ENCODE assay signal across 36 cellular contexts in the genomic region with DNA sequence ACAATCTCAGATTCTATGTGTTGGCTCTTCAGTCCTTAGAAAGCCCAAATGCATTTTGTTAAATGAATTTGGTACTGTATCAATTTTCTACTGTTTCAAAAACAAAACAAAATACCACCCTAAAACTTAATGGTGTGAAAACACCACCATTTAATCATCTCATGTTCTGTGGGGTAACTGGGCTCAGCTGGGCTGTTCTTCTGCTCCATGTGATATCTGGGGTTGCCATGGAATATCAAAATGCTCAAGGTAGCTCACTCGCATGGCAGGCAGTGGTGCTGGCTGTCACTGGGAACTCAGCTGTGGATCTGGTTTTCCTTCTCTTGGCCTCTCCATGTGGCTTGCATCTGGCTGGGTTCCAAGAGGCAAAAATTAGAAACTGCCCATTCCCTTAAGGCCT.
DNase-seq lines count a peak whose midpoint lies in the region; ATAC-seq, FAIRE-seq and TF ChIP-seq lines count a peak whose summit lies in the region.
"Had no signal": no experiment of that assay in that cellular context is flagged by ENCODE, and none has a peak within 500 bp of the region (broad histone marks: within the 10 kb centered on the region; RNA-seq: fewer than 3 reads in every experiment).

No MANE protein-coding gene starts in this region.

- H3K36me3 ChIP-seq in HepG2 (replicated peaks in 1 of 2; ENCODE audit: control insufficient read depth in 1 of 2, insufficient read depth in 2 of 2, low read length in 2 of 2) (no peaks in the 10 kb centered on the region), right lobe of liver (no peaks in the 10 kb centered on the region), GM23338 (ENCODE audit: insufficient read depth) (no peaks in the 10 kb centered on the region)
- H3K36me3 ChIP-seq: BE2C had no signal

- no peak for TF ChIP-seq RAD21 in HepG2 (CRISPR knock-in tag; IDR thresholded peaks at IDR 0.05)

- H3K27me3 ChIP-seq in HepG2 (ENCODE audit: control insufficient read depth in 1 of 2, insufficient read depth in 2 of 2, low read length in 2 of 2) (no peaks in the 10 kb centered on the region), right lobe of liver (no peaks in the 10 kb centered on the region), GM23338 (ENCODE audit: insufficient read depth) (no peaks in the 10 kb centered on the region)
- H3K27me3 ChIP-seq: BE2C; BLaER1; BLaER1 treated with 17β-estradiol and CSF1 and Interleukin-3, amounts not matched to agents 10 nM and 100 nM had no signal

- peaks cover 25% of the 10 kb centered on the region; the same call in 2 of the 3 replicates for H3K9me3 Mint-ChIP-seq in GM23338

- POLR2A ChIA-PET in HepG2 (lab: Yijun Ruan, JAX), result no interaction called here

- intact Hi-C loops in HepG2 (cut with micrococcal nuclease; ENCODE audit: unreplicated experiment), result no loop called here
- intact Hi-C loops in right lobe of liver (cut with DNase I), result no loop called here

- BruUV-seq in HepG2 (replicated peaks; lab: Mats Ljungman, UMichigan), result no TSS peak

- CTCF ChIA-PET in HepG2 (lab: Yijun Ruan, JAX; ENCODE audit: low intra/inter-chr PET ratio, low total read pairs), result no interaction called here

- no peak for FAIRE-seq in HepG2 (lab: Jason Lieb, UNC)
- FAIRE-seq: A204.1, A549, D721Med had no signal

- no peak overlapping the region for H3K27ac Mint-ChIP-seq in GM23338
- H3K27ac Mint-ChIP-seq: B cell; CD14-positive monocyte; CD4-positive, alpha-beta memory T cell; CD4-positive, alpha-beta T cell; CD4-positive, CD25-positive, alpha-beta regulatory T cell; CD8-positive, alpha-beta memory T cell; CD8-positive, alpha-beta T cell had no signal

- H3K4me3 ChIP-seq in HepG2 (replicated peaks in 1 of 3; ENCODE audit: insufficient read depth in 1 of 3, low read depth in 2 of 3, low read length in 3 of 3), result no peak overlapping the region
- no peak overlapping the region for H3K4me3 ChIP-seq in right lobe of liver
- H3K4me3 ChIP-seq in GM23338, result no peak overlapping the region
- H3K4me3 ChIP-seq: A549; BLaER1; BLaER1 treated with 17β-estradiol and CSF1 and Interleukin-3, amounts not matched to agents 10 nM and 100 nM had no signal

- H3K9ac ChIP-seq in HepG2 (ENCODE audit: insufficient read depth, low read depth, low read length), result no peak overlapping the region
- H3K9ac ChIP-seq: BLaER1; BLaER1 treated with 17β-estradiol and CSF1 and Interleukin-3, amounts not matched to agents 10 nM and 100 nM had no signal

- H3K27ac ChIP-seq in HepG2 (ENCODE audit: extremely low read length, insufficient read depth, low read length), result no peak overlapping the region
- H3K27ac ChIP-seq in right lobe of liver, result no peak overlapping the region
- H3K27ac ChIP-seq in GM23338 (ENCODE audit: low read depth), result no peak overlapping the region
- H3K27ac ChIP-seq: 22Rv1; A549; BLaER1; BLaER1 treated with 17β-estradiol and CSF1 and Interleukin-3, amounts not matched to agents 10 nM and 100 nM; C4-2B had no signal

- no peaks in the 10 kb centered on the region for H3K4me1 Mint-ChIP-seq in GM23338
- H3K4me1 Mint-ChIP-seq: B cell; CD14-positive monocyte; CD4-positive, alpha-beta memory T cell; CD8-positive, alpha-beta memory T cell had no signal

- TF ChIP-seq CTCF in HepG2 (CRISPR knock-in tag; IDR thresholded peaks at IDR 0.05) (no peak), right lobe of liver (IDR thresholded peaks at IDR 0.05) (no peak), GM23338 (conservative IDR thresholded peaks at IDR 0.05; ENCODE audit: low read depth in 2 of 2) (no peak)

- no peak overlapping the region for H3K4me3 Mint-ChIP-seq in GM23338
- H3K4me3 Mint-ChIP-seq: B cell; CD14-positive monocyte; CD4-positive, alpha-beta memory T cell; CD4-positive, alpha-beta T cell; CD4-positive, CD25-positive, alpha-beta regulatory T cell; CD8-positive, alpha-beta memory T cell; CD8-positive, alpha-beta T cell had no signal

- no peaks in the 10 kb centered on the region; the same call in 1 of the 2 replicates for H3K9me2 ChIP-seq in GM23338 (ENCODE audit: insufficient read depth)

- H3F3A ChIP-seq in GM23338 (replicated peaks; ENCODE audit: low read depth), result no peaks in the 10 kb centered on the region

- peaks cover 3% of the 10 kb centered on the region for H3K27me3 Mint-ChIP-seq in GM23338 (ENCODE audit: insufficient read depth, low read depth, poor library complexity)
- H3K27me3 Mint-ChIP-seq: B cell; CD4-positive, alpha-beta T cell; CD4-positive, CD25-positive, alpha-beta regulatory T cell had no signal

- TF ChIP-seq POLR2A in HepG2 (IDR thresholded peaks at IDR 0.05; ENCODE audit: insufficient read depth in 1 of 2, low read depth in 2 of 2, low read length in 2 of 2) (no peak), right lobe of liver (IDR thresholded peaks at IDR 0.05) (no peak)

- no peaks in the 10 kb centered on the region for H3K36me3 Mint-ChIP-seq in GM23338 (ENCODE audit: low read depth)
- H3K36me3 Mint-ChIP-seq: CD4-positive, alpha-beta memory T cell; CD4-positive, CD25-positive, alpha-beta regulatory T cell; CD8-positive, alpha-beta memory T cell; CD8-positive, alpha-beta T cell had no signal

- H4K20me1 ChIP-seq in HepG2 (ENCODE audit: insufficient read depth, low read length), result no peaks in the 10 kb centered on the region
- H4K20me1 ChIP-seq in GM23338 (replicated peaks; ENCODE audit: insufficient read depth), result no peaks in the 10 kb centered on the region
- H4K20me1 ChIP-seq: BLaER1; BLaER1 treated with 17β-estradiol and CSF1 and Interleukin-3, amounts not matched to agents 10 nM and 100 nM had no signal

- WGBS in HepG2 (ENCODE audit: low lambda C conversion rate), result 0% methylated on average over 1 of the region's 1 CpG
- 75% methylated on average over 1 of the region's 1 CpG for WGBS in right lobe of liver (ENCODE audit: insufficient coverage, low coverage, low lambda C conversion rate, missing lambda C conversion rate)

- H2AFZ ChIP-seq in HepG2 (ENCODE audit: low read length) (no peak overlapping the region), GM23338 (no peak overlapping the region)

- no peaks in the 10 kb centered on the region for H3K4me1 ChIP-seq in HepG2 (ENCODE audit: insufficient read depth, low read length)
- no peaks in the 10 kb centered on the region for H3K4me1 ChIP-seq in right lobe of liver
- no peaks in the 10 kb centered on the region for H3K4me1 ChIP-seq in GM23338 (ENCODE audit: insufficient read depth)
- H3K4me1 ChIP-seq: A549; BE2C; BLaER1; BLaER1 treated with 17β-estradiol and CSF1 and Interleukin-3, amounts not matched to agents 10 nM and 100 nM; Caco-2 had no signal

- H3K79me2 ChIP-seq in HepG2 (ENCODE audit: insufficient read depth, low read length), result no peaks in the 10 kb centered on the region
- H3K79me2 ChIP-seq in GM23338 (replicated peaks; ENCODE audit: insufficient read depth), result no peaks in the 10 kb centered on the region

- H3K9me3 ChIP-seq in HepG2 (ENCODE audit: low read length), result no peaks in the 10 kb centered on the region
- H3K9me3 ChIP-seq in right lobe of liver, result no peaks in the 10 kb centered on the region
- H3K9me3 ChIP-seq: A549, BE2C, Caco-2 had no signal

- in situ Hi-C loops in HepG2 (cut with HindIII; ENCODE audit: extremely low pct_ligation_motif_present, low pct_unique_long_range_greater_than_20kb), result no loop called here

- DNase-seq in HepG2 (ENCODE audit: low spot score), result no peak
- DNase-seq in right lobe of liver, result no peak
- peak; percentile 6 for DNase-seq in EH (ENCODE audit: low read depth)
- no peak for DNase-seq in GM23338 (ENCODE audit: low spot score)
- DNase-seq in myocyte (ENCODE audit: low read depth), result peak; percentile 1
- DNase-seq in occipital lobe (lab: John Stamatoyannopoulos, UW), result no peak
- DNase-seq in DMS79 treated with DMSO at 0.1 percent for 48 hours (lab: John Stamatoyannopoulos, UW), result no peak
- no peak for DNase-seq in SK-N-DZ (ENCODE audit: low spot score)
- DNase-seq: 8988T; ACHN; AML-193; BE2C; C1 segment of cervical spinal cord; Caco-2; Calu3; CD4-positive, alpha-beta memory T cell; CD4-positive, alpha-beta T cell; CD4-positive, CD25-positive, alpha-beta regulatory T cell; CD8-positive, alpha-beta memory T cell; CD8-positive, alpha-beta T cell; COR-L47; DMS 273 treated with DMSO at 0.1 percent for 48 hours; DMS153; DMS53; DMS79; DND-41; EL had no signal

- H3K4me2 ChIP-seq in HepG2 (ENCODE audit: low read depth, low read length) (no peak overlapping the region), GM23338 (no peak overlapping the region)
- H3K4me2 ChIP-seq: A549; BLaER1; BLaER1 treated with 17β-estradiol and CSF1 and Interleukin-3, amounts not matched to agents 10 nM and 100 nM had no signal

- TF ChIP-seq EP300 in HepG2 (IDR thresholded peaks at IDR 0.05; ENCODE audit: low read depth in 2 of 2, low read length in 2 of 2), result no peak
- no peak for TF ChIP-seq EP300 in HepG2 (CRISPR knock-in tag; IDR thresholded peaks at IDR 0.05; ENCODE audit: borderline replicate concordance)

- no peak for ATAC-seq in HepG2
- ATAC-seq in right lobe of liver, result no peak
- no peak for ATAC-seq in GM23338
- ATAC-seq: A549; CD8-positive, alpha-beta T cell had no signal

TF ChIP-seq in HepG2, 621 proteins besides CTCF, POLR2A, EP300 and RAD21:
- TF ChIP-seq ZNF331 (CRISPR knock-in tag; IDR thresholded peaks at IDR 0.05) (peak; percentile 51; the same call in 1 of the 2 replicates), NFE2L2 (IDR thresholded peaks at IDR 0.05; ENCODE audit: low read length) (no peak), ZBTB38 (CRISPR knock-in tag; IDR thresholded peaks at IDR 0.05) (no peak)
- TF ChIP-seq, protein P1, sequence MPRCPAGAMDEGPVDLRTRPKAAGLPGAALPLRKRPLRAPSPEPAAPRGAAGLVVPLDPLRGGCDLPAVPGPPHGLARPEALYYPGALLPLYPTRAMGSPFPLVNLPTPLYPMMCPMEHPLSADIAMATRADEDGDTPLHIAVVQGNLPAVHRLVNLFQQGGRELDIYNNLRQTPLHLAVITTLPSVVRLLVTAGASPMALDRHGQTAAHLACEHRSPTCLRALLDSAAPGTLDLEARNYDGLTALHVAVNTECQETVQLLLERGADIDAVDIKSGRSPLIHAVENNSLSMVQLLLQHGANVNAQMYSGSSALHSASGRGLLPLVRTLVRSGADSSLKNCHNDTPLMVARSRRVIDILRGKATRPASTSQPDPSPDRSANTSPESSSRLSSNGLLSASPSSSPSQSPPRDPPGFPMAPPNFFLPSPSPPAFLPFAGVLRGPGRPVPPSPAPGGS (CRISPR knock-in tag; IDR thresholded peaks at IDR 0.05), result no peak

TF ChIP-seq in GM23338, 12 proteins besides CTCF, POLR2A, EP300 and RAD21:
- TF ChIP-seq ZNF114 (CRISPR knock-in tag; IDR thresholded peaks at IDR 0.05) (no peak), ZNF331 (CRISPR knock-in tag; IDR thresholded peaks at IDR 0.05; ENCODE audit: low read depth) (peak; percentile 65)

Comparison
In these comparisons a context has a peak if more than half of its experiments do, and no peak if none do; other contexts are left out.
1. DNase-seq: peak in EH (single experiment) and myocyte (single experiment); none in HepG2 (single experiment), right lobe of liver (0 of 3), GM23338 (single experiment), occipital lobe (single experiment), DMS79 treated with DMSO at 0.1 percent for 48 hours (single experiment) and SK-N-DZ (single experiment).